Comparison of ENCODE assay signal across 23 cellular contexts in the genomic region with DNA sequence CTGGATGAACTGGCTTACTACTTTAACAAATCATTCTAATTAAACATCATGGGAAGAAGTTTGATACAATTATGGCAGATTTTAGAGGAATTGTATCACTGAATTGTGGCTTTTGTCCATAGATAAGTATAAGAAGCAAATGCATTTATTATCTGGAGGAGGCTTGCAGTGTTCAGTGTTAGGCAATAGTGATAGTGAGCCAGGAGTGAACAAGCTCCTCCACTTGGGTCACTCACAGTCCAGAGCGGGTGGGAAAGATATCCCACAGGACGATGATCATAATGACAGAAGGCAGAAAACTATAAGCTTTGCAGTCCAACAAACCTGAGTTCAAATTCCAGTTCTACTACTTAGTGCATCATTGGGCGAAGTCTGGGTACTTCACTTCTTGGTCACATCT.
"Had no signal": no experiment of that assay in that cellular context is flagged by ENCODE, and none has a peak within 500 bp of the region (broad histone marks: within the 10 kb centered on the region; RNA-seq: fewer than 3 reads in every experiment).

No MANE protein-coding gene starts in this region.

- H3K27ac ChIP-seq: brain microvascular endothelial cell, epithelial cell of prostate, lower lobe of right lung, right lobe of liver, vagina, VCaP had no signal

- H3K36me3 Mint-ChIP-seq: natural killer cell; stimulated activated memory B cell treated with anti-CD40 and anti-IgM and Interleukin-4, amounts not matched to agents 10 μg/mL and 1 μg/mL and 100 μg/mL, for 72 hours had no signal

- DNase-seq: activated CD4-positive, alpha-beta T cell treated with anti-CD3 and anti-CD28 coated beads for 4 hours; activated CD4-positive, alpha-beta T cell treated with anti-CD3 and anti-CD28 coated beads, Interleukin-2, amount 50 U/mL, for 4 hours; activated effector memory CD4-positive, alpha-beta T cell treated with Interleukin-2 at 50 U/mL for 16 hours; activated naive CD4-positive, alpha-beta T cell treated with Interleukin-2 at 50 U/mL for 16 hours; brain microvascular endothelial cell; central memory CD4-positive, alpha-beta T cell; dermis blood vessel endothelial cell; effector CD8-positive, alpha-beta T cell; head of caudate nucleus; hippocampal formation; lower lobe of right lung; mesenchymal stem cell; natural killer cell; right lobe of liver; stimulated activated CD4-positive, alpha-beta T cell treated with anti-CD3 and anti-CD28 coated beads, Interleukin-4, amount 100 ng/mL, for 4 hours; stimulated activated CD8-positive, alpha-beta memory T cell treated with anti-CD3 and anti-CD28 coated beads, Interleukin-4, amount 100 ng/mL, for 48 hours; stimulated activated naive CD8-positive, alpha-beta T cell treated with anti-CD3 and anti-CD28 coated beads, Interleukin-15, amount 100 ng/mL, for 72 hours; trophoblast cell had no signal

- H3K4me3 ChIP-seq: lower lobe of right lung, right lobe of liver, vagina had no signal

- H3K4me3 Mint-ChIP-seq: activated naive CD8-positive, alpha-beta T cell; natural killer cell; stimulated activated memory B cell treated with anti-CD40 and anti-IgM and Interleukin-4, amounts not matched to agents 10 μg/mL and 1 μg/mL and 100 μg/mL, for 72 hours; stimulated activated naive CD8-positive, alpha-beta T cell treated with anti-CD3 and anti-CD28 coated beads, Interleukin-15, amount 100 ng/mL, for 72 hours had no signal

- H3K9me3 ChIP-seq: lower lobe of right lung, right lobe of liver, vagina had no signal

- H3K27ac Mint-ChIP-seq: activated naive CD8-positive, alpha-beta T cell; natural killer cell; stimulated activated memory B cell treated with anti-CD40 and anti-IgM and Interleukin-4, amounts not matched to agents 10 μg/mL and 1 μg/mL and 100 μg/mL, for 72 hours; stimulated activated naive CD8-positive, alpha-beta T cell treated with anti-CD3 and anti-CD28 coated beads, Interleukin-15, amount 100 ng/mL, for 72 hours had no signal

- H3K36me3 ChIP-seq: brain microvascular endothelial cell, lower lobe of right lung, right lobe of liver, vagina had no signal

- H3K4me1 Mint-ChIP-seq: natural killer cell; stimulated activated memory B cell treated with anti-CD40 and anti-IgM and Interleukin-4, amounts not matched to agents 10 μg/mL and 1 μg/mL and 100 μg/mL, for 72 hours had no signal

- H3K27me3 ChIP-seq: brain microvascular endothelial cell, right lobe of liver, vagina had no signal

- H3K27me3 Mint-ChIP-seq: activated naive CD8-positive, alpha-beta T cell had no signal

- ATAC-seq: natural killer cell; stimulated activated memory B cell treated with anti-CD40 and anti-IgM and Interleukin-4, amounts not matched to agents 10 μg/mL and 1 μg/mL and 100 μg/mL, for 72 hours; stimulated activated naive CD8-positive, alpha-beta T cell treated with anti-CD3 and anti-CD28 coated beads, Interleukin-15, amount 100 ng/mL, for 72 hours had no signal

- H3K9me3 Mint-ChIP-seq: natural killer cell had no signal
